Comparison of ENCODE assay signal across 1 cellular context in genomic region chrX:132614297-132614696, GRCh38.
TF ChIP-seq lines count a peak whose summit lies in the region.

No MANE protein-coding gene starts in this region.

TF ChIP-seq in SK-N-SH treated with all-trans-retinoic acid at 6 μM for 48 hours, 23 proteins besides CTCF, POLR2A, EP300 and RAD21 (continued from another document):
- TF ChIP-seq POU6F1 (CRISPR knock-in tag; IDR thresholded peaks at IDR 0.05; ENCODE audit: borderline replicate concordance, low read depth) (no peak), ZFP3 (CRISPR knock-in tag; IDR thresholded peaks at IDR 0.05) (no peak), SNAI2 (CRISPR knock-in tag; IDR thresholded peaks at IDR 0.05) (no peak), ZNF565 (CRISPR knock-in tag; conservative IDR thresholded peaks at IDR 0.05; ENCODE audit: low read depth) (no peak), TOX (CRISPR knock-in tag; IDR thresholded peaks at IDR 0.05; ENCODE audit: borderline replicate concordance) (no peak), TSHZ2 (CRISPR knock-in tag; IDR thresholded peaks at IDR 0.05) (no peak), ZNF8 (CRISPR knock-in tag; IDR thresholded peaks at IDR 0.05) (no peak), OSR1 (CRISPR knock-in tag; IDR thresholded peaks at IDR 0.05) (no peak), ARNTL (CRISPR knock-in tag; IDR thresholded peaks at IDR 0.05; ENCODE audit: borderline replicate concordance, low read depth) (no peak), ZFP30 (CRISPR knock-in tag; IDR thresholded peaks at IDR 0.05) (no peak), ISL1 (CRISPR knock-in tag; IDR thresholded peaks at IDR 0.05) (no peak), GLIS3 (CRISPR knock-in tag; IDR thresholded peaks at IDR 0.05) (no peak), TCF4 (CRISPR knock-in tag; IDR thresholded peaks at IDR 0.05; ENCODE audit: borderline replicate concordance) (no peak)
